26 cellular contexts compared by ENCODE assay signal in genomic region chr2:67103161-67103560, GRCh38.
"Had no signal": no experiment of that assay in that cellular context is flagged by ENCODE, and none has a peak within 500 bp of the region (broad histone marks: within the 10 kb centered on the region; RNA-seq: fewer than 3 reads in every experiment).

No MANE protein-coding gene starts in this region.

- H3K27me3 ChIP-seq: esophagus squamous epithelium, gastrocnemius medialis, heart right ventricle, left lung had no signal

- H3K4me1 ChIP-seq: esophagus squamous epithelium, gastrocnemius medialis, heart right ventricle, left lung, lower lobe of right lung had no signal

- H3K36me3 ChIP-seq: esophagus squamous epithelium, gastrocnemius medialis, heart right ventricle, left lung, lower lobe of right lung had no signal

- ATAC-seq: esophagus mucosa, gastrocnemius medialis, heart right ventricle, left cardiac atrium, left lung, left ventricle myocardium superior, lower lobe of right lung, mucosa of descending colon had no signal

- H3K27ac ChIP-seq: coronary artery, dorsolateral prefrontal cortex, epithelial cell of prostate, esophagus squamous epithelium, gastrocnemius medialis, heart right ventricle, left lung, lower lobe of right lung had no signal

- FAIRE-seq: colon, islet of Langerhans, keratinocyte had no signal

- H3K4me3 ChIP-seq: coronary artery, dorsolateral prefrontal cortex, esophagus squamous epithelium, gastrocnemius medialis, heart right ventricle, left lung, lower lobe of right lung, mucosa of descending colon had no signal

- DNase-seq: dermis blood vessel endothelial cell; dorsolateral prefrontal cortex; effector CD4-positive, alpha-beta T cell; effector memory CD4-positive, alpha-beta T cell; erythroblast; esophagus squamous epithelium; foreskin fibroblast; foreskin melanocyte; gastrocnemius medialis; glutamatergic neuron; head of caudate nucleus; heart right ventricle; hippocampal formation; left cardiac atrium; left lung; left ventricle myocardium superior; lower lobe of right lung; mesenchymal stem cell; mucosa of descending colon; naive B cell had no signal
